8 cellular contexts compared by ENCODE assay signal in genomic region chr1:2643414-2644077, GRCh38. TPM values are rescaled to one million over a fixed set of nuclear protein-coding genes. Genes with fewer than 3 reads are reported as not detected.
A peak's percentile ranks its signal among the peaks of the same experiment; 100 is the strongest.
DNase-seq lines count a peak whose midpoint lies in the region; ATAC-seq and TF ChIP-seq lines count a peak whose summit lies in the region.

No MANE protein-coding gene starts in this region.

- intact Hi-C loops in PC-3 (cut with micrococcal nuclease): loop anchor here (1.0 to 10.0 kb wide), 2 partner anchors 57 to 229 kb away; partner anchors contain the start of genes PEX10 and PRXL2B
- intact Hi-C loops in esophagus squamous epithelium (cut with DNase I): no loop called here

- peaks cover 23% of the 10 kb centered on the region for H3K27me3 ChIP-seq in PC-3 (ENCODE audit: low read length)
- H3K27me3 ChIP-seq in esophagus squamous epithelium: peaks cover 0 to 2% (median 0%) of the 10 kb centered on the region in 4 donors

- peaks cover 10% of the 10 kb centered on the region for H3K9me3 Mint-ChIP-seq in progenitor cell of endocrine pancreas (ENCODE audit: low read depth)

- H3K4me2 ChIP-seq in PC-3 (ENCODE audit: low read length): peak overlapping the region; percentile 91

- no peak for DNase-seq in PC-3
- no peak for DNase-seq in esophagus squamous epithelium (lab: John Stamatoyannopoulos, UW)
- no peak for DNase-seq in progenitor cell of endocrine pancreas (ENCODE audit: low spot score, unreplicated experiment)
- no peak for DNase-seq in NCI-H1417 treated with DMSO at 0.1 percent for 48 hours (lab: John Stamatoyannopoulos, UW)
- no peak for DNase-seq in pons (ENCODE audit: low spot score)

- H3K36me3 ChIP-seq in ES-I3 (ENCODE audit: insufficient read depth, low read length) (no peaks in the 10 kb centered on the region), PC-3 (ENCODE audit: low read depth, low read length) (no peaks in the 10 kb centered on the region), esophagus squamous epithelium (no peaks in the 10 kb centered on the region)

- peaks cover 11% of the 10 kb centered on the region for H3K79me2 ChIP-seq in PC-3 (ENCODE audit: low read length)

- H3K9me2 ChIP-seq in PC-3 (replicated peaks; ENCODE audit: low read length): no peaks in the 10 kb centered on the region

- CTCF ChIA-PET in PC-3 (lab: Charles Lee): no interaction called here

- POLR2A ChIA-PET in PC-3 (lab: Charles Lee; ENCODE audit: unreplicated experiment): no interaction called here

- H3K27me3 Mint-ChIP-seq in progenitor cell of endocrine pancreas: peaks cover 9% of the 10 kb centered on the region

- BruUV-seq in PC-3 (replicated peaks; lab: Mats Ljungman, UMichigan): no TSS peak

- H3K27ac ChIP-seq in PC-3 (ENCODE audit: low read length): no peak overlapping the region
- H3K27ac ChIP-seq in esophagus squamous epithelium: peak overlapping the region in 1 of 4 donors; percentile 90

- ATAC-seq in PC-3 (no peak), GM18907 (IDR thresholded peaks at IDR 0.05; ENCODE audit: unreplicated experiment) (no peak), HG03095 (IDR thresholded peaks at IDR 0.05; ENCODE audit: unreplicated experiment) (no peak)

- H3K27ac Mint-ChIP-seq in progenitor cell of endocrine pancreas: peak overlapping the region; percentile 69

- peak overlapping the region; percentile 78 for H3K4me3 Mint-ChIP-seq in progenitor cell of endocrine pancreas (ENCODE audit: low read depth)

- peaks cover 3% of the 10 kb centered on the region for H3K4me1 Mint-ChIP-seq in progenitor cell of endocrine pancreas (ENCODE audit: low read depth)

- H3K4me1 ChIP-seq in ES-I3 (ENCODE audit: insufficient read depth, low read length): no peaks in the 10 kb centered on the region
- H3K4me1 ChIP-seq in PC-3 (ENCODE audit: insufficient read depth, low read length): peaks cover 8% of the 10 kb centered on the region
- H3K4me1 ChIP-seq in esophagus squamous epithelium: peaks cover 20 to 35% (median 23%) of the 10 kb centered on the region in 3 donors

- peak overlapping the region; percentile 99 for H2AFZ ChIP-seq in PC-3 (ENCODE audit: low read length)

- H3K9me3 ChIP-seq in ES-I3 (ENCODE audit: control insufficient read depth, insufficient read depth, low read length) (peaks cover 3% of the 10 kb centered on the region; the same call in 1 of the 2 replicates), PC-3 (ENCODE audit: low read length) (peaks cover 17% of the 10 kb centered on the region), esophagus squamous epithelium (peaks cover 0 to 27% (median 0%) of the 10 kb centered on the region in 3 donors)

- peaks cover 2% of the 10 kb centered on the region for H3K36me3 Mint-ChIP-seq in progenitor cell of endocrine pancreas (ENCODE audit: insufficient read depth)

- TF ChIP-seq CTCF in PC-3 (conservative IDR thresholded peaks at IDR 0.05; ENCODE audit: low read depth, low read length): no peak
- no peak for TF ChIP-seq CTCF in esophagus squamous epithelium (IDR thresholded peaks at IDR 0.05)
- TF ChIP-seq CTCF in progenitor cell of endocrine pancreas (IDR thresholded peaks at IDR 0.05; ENCODE audit: unreplicated experiment): no peak

- peak overlapping the region; percentile 73 for H3K9ac ChIP-seq in ES-I3 (ENCODE audit: low read depth, low read length)
- H3K9ac ChIP-seq in PC-3 (ENCODE audit: low read length): no peak overlapping the region

- TF ChIP-seq POLR2A in esophagus squamous epithelium (IDR thresholded peaks at IDR 0.05): no peak

- H3F3A ChIP-seq in PC-3 (ENCODE audit: low read length, unreplicated experiment): no peaks in the 10 kb centered on the region

- WGBS in esophagus squamous epithelium, 2 donors: 4 to 19% methylated on average over 7 to 10 of the region's 24 CpGs

- no peaks in the 10 kb centered on the region for H4K20me1 ChIP-seq in PC-3 (ENCODE audit: low read length)

- H3K4me3 ChIP-seq in PC-3 (ENCODE audit: low read length) (peak overlapping the region; percentile 89), esophagus squamous epithelium (peak overlapping the region; percentile 57 to 89 (median 77))

RNA-seq across cellular contexts. Expression of gene MMEL1, which starts 10.7 kb away (rescaled TPM):
- total RNA-seq in PC-3 (2014; rRNA removed) (1.8 TPM in 1 of 2 replicates, not detected in the other), esophagus squamous epithelium (1 to 10 TPM in 1 of 4 donors, not detected in 3; 3.1 TPM), progenitor cell of endocrine pancreas (0.64 and 0.93 TPM in 2 replicates)

RNA-seq across cellular contexts. Expression of gene PRXL2B, which starts 57.0 kb away (rescaled TPM):
- total RNA-seq in PC-3 (2014; rRNA removed) (75.0 and 85.0 TPM in 2 replicates), esophagus squamous epithelium (10 to 100 TPM in 3 of 4 donors, 1 to 10 TPM in 1; 8.2 to 33.9 (median 11.3) TPM), progenitor cell of endocrine pancreas (32.0 and 36.4 TPM in 2 replicates)
